1 cellular context compared by ENCODE assay signal in genomic region chr12:110270125-110270962, GRCh38.
TF ChIP-seq lines count a peak whose summit lies in the region.

No MANE protein-coding gene starts in this region.

TF ChIP-seq in HepG2, 621 proteins besides CTCF, POLR2A, EP300 and RAD21 (continued from another document and continues in another):
- TF ChIP-seq TIGD3 (CRISPR knock-in tag; IDR thresholded peaks at IDR 0.05; ENCODE audit: borderline replicate concordance) (no peak), NFYC (CRISPR knock-in tag; IDR thresholded peaks at IDR 0.05) (no peak), ZNF234 (CRISPR knock-in tag; conservative IDR thresholded peaks at IDR 0.05) (0 out of 2 replicates have a peak, but pooled peaks have one; percentile 42), ZNF615 (CRISPR knock-in tag; IDR thresholded peaks at IDR 0.05; ENCODE audit: borderline replicate concordance) (no peak), WIZ (CRISPR knock-in tag; IDR thresholded peaks at IDR 0.05) (no peak), ETV6 (CRISPR knock-in tag; conservative IDR thresholded peaks at IDR 0.05) (no peak), PAXIP1 (CRISPR knock-in tag; conservative IDR thresholded peaks at IDR 0.05) (peak; percentile 63), FUBP1 (CRISPR knock-in tag; IDR thresholded peaks at IDR 0.05; ENCODE audit: borderline replicate concordance) (no peak), ZHX1 (CRISPR knock-in tag; IDR thresholded peaks at IDR 0.05; ENCODE audit: low read depth) (no peak), SMAD3 (CRISPR knock-in tag; IDR thresholded peaks at IDR 0.05) (no peak), MEIS1 (CRISPR knock-in tag; IDR thresholded peaks at IDR 0.05; ENCODE audit: borderline replicate concordance) (no peak), ZNF224 (CRISPR knock-in tag; IDR thresholded peaks at IDR 0.05) (no peak), MXD4 (CRISPR knock-in tag; IDR thresholded peaks at IDR 0.05) (no peak), ZNF335 (CRISPR knock-in tag; IDR thresholded peaks at IDR 0.05) (no peak), ZNF879 (CRISPR knock-in tag; IDR thresholded peaks at IDR 0.05) (no peak), KDM1A (CRISPR knock-in tag; IDR thresholded peaks at IDR 0.05) (no peak), ZNF10 (CRISPR knock-in tag; IDR thresholded peaks at IDR 0.05; ENCODE audit: borderline replicate concordance, low read depth) (no peak), PATZ1 (CRISPR knock-in tag; IDR thresholded peaks at IDR 0.05) (peak; percentile 76), FOXO1 (CRISPR knock-in tag; IDR thresholded peaks at IDR 0.05) (no peak), CSRNP1 (CRISPR knock-in tag; IDR thresholded peaks at IDR 0.05) (0 out of 2 replicates have a peak, but pooled peaks have one; percentile 54), KLF11 (CRISPR knock-in tag; IDR thresholded peaks at IDR 0.05) (no peak), RFXANK (CRISPR knock-in tag; IDR thresholded peaks at IDR 0.05) (no peak), TEAD3 (CRISPR knock-in tag; optimal IDR thresholded peaks at IDR 0.05; ENCODE audit: borderline replicate concordance) (peak; percentile 43), EED (CRISPR knock-in tag; IDR thresholded peaks at IDR 0.05) (no peak), ATF2 (CRISPR knock-in tag; IDR thresholded peaks at IDR 0.05) (no peak), ZFP62 (CRISPR knock-in tag; IDR thresholded peaks at IDR 0.05) (no peak), GATA4 (IDR thresholded peaks at IDR 0.05; ENCODE audit: borderline replicate concordance, low read depth) (no peak), NRL (CRISPR knock-in tag; IDR thresholded peaks at IDR 0.05; ENCODE audit: borderline replicate concordance) (no peak), PRMT3 (CRISPR knock-in tag; IDR thresholded peaks at IDR 0.05; ENCODE audit: borderline replicate concordance, low read depth) (no peak), ZGPAT (CRISPR knock-in tag; IDR thresholded peaks at IDR 0.05) (no peak), ZMYM2 (CRISPR knock-in tag; IDR thresholded peaks at IDR 0.05) (no peak), HMGXB4 (CRISPR knock-in tag; IDR thresholded peaks at IDR 0.05; ENCODE audit: borderline replicate concordance in 1 of 2, low read depth in 1 of 2) (no peak), CREM (IDR thresholded peaks at IDR 0.05) (no peak), CREM (CRISPR knock-in tag; IDR thresholded peaks at IDR 0.05) (no peak), NFKBIZ (CRISPR knock-in tag; IDR thresholded peaks at IDR 0.05) (no peak), ZNF337 (CRISPR knock-in tag; IDR thresholded peaks at IDR 0.05; ENCODE audit: borderline replicate concordance, low read depth) (no peak), ZNF850 (CRISPR knock-in tag; conservative IDR thresholded peaks at IDR 0.05) (no peak), ZNF362 (CRISPR knock-in tag; IDR thresholded peaks at IDR 0.05; ENCODE audit: borderline replicate concordance) (peak; percentile 64; the same call in 1 of the 2 replicates), FOXA1 (IDR thresholded peaks at IDR 0.05) (no peak), FOXA1 (CRISPR knock-in tag; IDR thresholded peaks at IDR 0.05) (peak; percentile 27; the same call in 1 of the 2 replicates), ZNF296 (CRISPR knock-in tag; conservative IDR thresholded peaks at IDR 0.05) (no peak), ZSCAN12 (CRISPR knock-in tag; IDR thresholded peaks at IDR 0.05) (no peak), SP1 (IDR thresholded peaks at IDR 0.05) (no peak), SP1 (CRISPR knock-in tag; IDR thresholded peaks at IDR 0.05) (no peak), ZNF552 (CRISPR knock-in tag; IDR thresholded peaks at IDR 0.05; ENCODE audit: borderline replicate concordance) (no peak), KLF13 (CRISPR knock-in tag; IDR thresholded peaks at IDR 0.05) (no peak)
